Comparison of ENCODE assay signal across 21 cellular contexts in genomic region chr5:54537720-54538119, GRCh38. TPM values are rescaled to one million over a fixed set of nuclear protein-coding genes. Genes with fewer than 3 reads are reported as not detected.
DNase-seq lines count a peak whose midpoint lies in the region; ATAC-seq, FAIRE-seq and TF ChIP-seq lines count a peak whose summit lies in the region.
"Had no signal": no experiment of that assay in that cellular context is flagged by ENCODE, and none has a peak within 500 bp of the region (broad histone marks: within the 10 kb centered on the region; RNA-seq: fewer than 3 reads in every experiment).

No MANE protein-coding gene starts in this region.

- H3K27me3 ChIP-seq in skeletal muscle satellite cell (ENCODE audit: control insufficient read depth, insufficient read depth, low read length) = no peaks in the 10 kb centered on the region
- H3K27me3 ChIP-seq: adrenal gland, BE2C had no signal

- H3K36me3 ChIP-seq in skeletal muscle satellite cell (ENCODE audit: insufficient read depth, low read length) = no peaks in the 10 kb centered on the region
- H3K36me3 ChIP-seq: adrenal gland, BE2C had no signal

- peak overlapping the region; percentile 39 for H3K9ac ChIP-seq in skeletal muscle satellite cell (ENCODE audit: low read depth, low read length)

- peaks cover 0 to 4% (median 3%) of the 10 kb centered on the region in 3 donors for H3K27me3 Mint-ChIP-seq in CD14-positive monocyte (ENCODE audit: low read depth in 3 of 3)
- H3K27me3 Mint-ChIP-seq in activated B cell treated with CpG ODN at 0.5 μM for 24 hours = no peaks in the 10 kb centered on the region
- H3K27me3 Mint-ChIP-seq: activated CD8-positive, alpha-beta memory T cell treated with anti-CD3 and anti-CD28 coated beads, Interleukin-2, amount 10 ng/mL, durations not matched to agents 7 days and 5 days had no signal

- peaks cover 25 to 56% of the 10 kb centered on the region in 2 donors for H3K36me3 Mint-ChIP-seq in CD14-positive monocyte
- H3K36me3 Mint-ChIP-seq in activated B cell treated with CpG ODN at 0.5 μM for 24 hours (ENCODE audit: low read depth) = peaks cover 56% of the 10 kb centered on the region

- DNase-seq in CD14-positive monocyte (ENCODE audit: low spot score) (no peak), activated B cell treated with CpG ODN at 0.5 μM for 24 hours (no peak), fibroblast of peridontal ligament (ENCODE audit: extremely low read depth) (peak; percentile 46), GM12891 (ENCODE audit: insufficient read length, low spot score) (no peak), SHP77 treated with DMSO at 0.1 percent for 48 hours (lab: John Stamatoyannopoulos, UW) (no peak), SHP77 (lab: John Stamatoyannopoulos, UW) (no peak)
- DNase-seq: activated CD4-positive, alpha-beta T cell treated with anti-CD3 and anti-CD28 coated beads for 1 hour; activated CD8-positive, alpha-beta memory T cell treated with anti-CD3 and anti-CD28 coated beads, Interleukin-2, amount 10 ng/mL, durations not matched to agents 7 days and 5 days; adrenal gland; BE2C; cortex of kidney; MM.1S; NCI-H1694 treated with DMSO at 0.1 percent for 48 hours; NCI-H510A treated with DMSO at 0.1 percent for 48 hours; retina; stimulated activated CD4-positive, alpha-beta T cell treated with anti-CD3 and anti-CD28 coated beads, Interleukin-1b, Interleukin-23, amount 100 ng/mL, for 48 hours; T-helper 9 cell had no signal

- peaks cover 16% of the 10 kb centered on the region for H3K4me1 ChIP-seq in skeletal muscle satellite cell (ENCODE audit: control insufficient read depth, insufficient read depth, low read length)

- H3K9me3 ChIP-seq in skeletal muscle satellite cell (replicated peaks; ENCODE audit: low read length) = no peaks in the 10 kb centered on the region
- H3K9me3 ChIP-seq: adrenal gland, BE2C had no signal

- peak overlapping the region in 4 of 7 donors; percentile 30 to 76 (median 55) for H3K27ac Mint-ChIP-seq in CD14-positive monocyte
- peak overlapping the region; percentile 56 for H3K27ac Mint-ChIP-seq in activated B cell treated with CpG ODN at 0.5 μM for 24 hours
- H3K27ac Mint-ChIP-seq: activated CD8-positive, alpha-beta memory T cell treated with anti-CD3 and anti-CD28 coated beads, Interleukin-2, amount 10 ng/mL, durations not matched to agents 7 days and 5 days; activated T-helper 2 cell treated with anti-CD3 and anti-CD28 coated beads, Interferon-gamma antibody, Interleukin-2, Interleukin-4, amounts not matched to agents 10 μg/mL and 5 μg/mL and 100 μg/mL, durations not matched to agents 14 hours and 24 hours and 36 hours had no signal

- H3K9me3 Mint-ChIP-seq in CD14-positive monocyte = peaks cover 0 to 1% (median 0%) of the 10 kb centered on the region in 7 donors
- no peaks in the 10 kb centered on the region for H3K9me3 Mint-ChIP-seq in activated B cell treated with CpG ODN at 0.5 μM for 24 hours
- H3K9me3 Mint-ChIP-seq: activated T-helper 2 cell treated with anti-CD3 and anti-CD28 coated beads, Interferon-gamma antibody, Interleukin-2, Interleukin-4, amounts not matched to agents 10 μg/mL and 5 μg/mL and 100 μg/mL, durations not matched to agents 14 hours and 24 hours and 36 hours had no signal

- no peak for ATAC-seq in activated B cell treated with CpG ODN at 0.5 μM for 24 hours (ENCODE audit: low read depth)
- ATAC-seq: activated CD8-positive, alpha-beta memory T cell treated with anti-CD3 and anti-CD28 coated beads, Interleukin-2, amount 10 ng/mL, durations not matched to agents 7 days and 5 days had no signal

- CTCF ChIA-PET in activated B cell treated with CpG ODN at 0.5 μM for 24 hours (lab: Charles Lee) = interaction anchor here (0.6 to 1.6 kb wide), 3 partner anchors 20 to 307 kb away, joined by 3 to 6 read pairs (median 5); partner anchors contain the start of gene SNX18

- intact Hi-C loops in CD14-positive monocyte (cut with micrococcal nuclease) = no loop called here
- intact Hi-C loops in activated B cell treated with CpG ODN at 0.5 μM for 24 hours (cut with micrococcal nuclease) = no loop called here

- H3K4me3 ChIP-seq in skeletal muscle satellite cell (ENCODE audit: low read length) = no peak overlapping the region

- FAIRE-seq in GM12891 (lab: Jason Lieb, UNC) = no peak
- FAIRE-seq: D721Med, islet of Langerhans had no signal

- TF ChIP-seq CTCF in CD14-positive monocyte (IDR thresholded peaks at IDR 0.05) = no peak
- TF ChIP-seq CTCF in activated B cell treated with CpG ODN at 0.5 μM for 24 hours (IDR thresholded peaks at IDR 0.05) = no peak

- no peak for TF ChIP-seq POLR2A in GM12891 (IDR thresholded peaks at IDR 0.05; ENCODE audit: low read depth, low read length)

- peak overlapping the region; percentile 52 for H3K4me2 ChIP-seq in skeletal muscle satellite cell (ENCODE audit: low read length)

- H3K4me1 Mint-ChIP-seq in CD14-positive monocyte = peaks cover 68% of the 10 kb centered on the region
- peaks cover 67% of the 10 kb centered on the region for H3K4me1 Mint-ChIP-seq in activated B cell treated with CpG ODN at 0.5 μM for 24 hours

- no peak overlapping the region for H3K4me3 Mint-ChIP-seq in CD14-positive monocyte
- H3K4me3 Mint-ChIP-seq in activated B cell treated with CpG ODN at 0.5 μM for 24 hours = no peak overlapping the region
- H3K4me3 Mint-ChIP-seq: activated CD8-positive, alpha-beta memory T cell treated with anti-CD3 and anti-CD28 coated beads, Interleukin-2, amount 10 ng/mL, durations not matched to agents 7 days and 5 days had no signal

- POLR2A ChIA-PET in activated B cell treated with CpG ODN at 0.5 μM for 24 hours (lab: Charles Lee) = interaction anchor here (0.7 kb wide), 1 partner anchor 226 kb away, joined by 3 read pairs; no protein-coding TSS in a partner anchor

TF ChIP-seq in GM12891, 5 proteins besides CTCF, POLR2A, EP300 and RAD21:
- no peak for TF ChIP-seq TAF1 (IDR thresholded peaks at IDR 0.05; ENCODE audit: low read depth, low read length)
- TF ChIP-seq SPI1 (IDR thresholded peaks at IDR 0.05; ENCODE audit: low read depth, low read length) = no peak
- no peak for TF ChIP-seq POU2F2 (IDR thresholded peaks at IDR 0.05; ENCODE audit: low read depth, low read length)
- TF ChIP-seq PAX5 (IDR thresholded peaks at IDR 0.05; ENCODE audit: insufficient read depth, low read length, severe bottlenecking) = no peak
- TF ChIP-seq POLR2AphosphoS5 (IDR thresholded peaks at IDR 0.05; ENCODE audit: low read depth, low read length) = no peak

RNA-seq across cellular contexts. Expression of gene SNX18, which starts 20.2 kb away (rescaled TPM):
- polyA plus RNA-seq in CD14-positive monocyte = 10 to 100 TPM in 1 of 2 donors, 1 to 10 TPM in 1; 6.8 to 12.4 TPM
- total RNA-seq in activated B cell treated with CpG ODN at 0.5 μM for 24 hours = 59.2 and 63.4 TPM in 2 replicates
- total RNA-seq in skeletal muscle satellite cell (2012; rRNA removed) = 18.3 and 25.1 TPM in 2 replicates
- 0.33 TPM for polyA plus RNA-seq in GM12891 (2012; ENCODE audit: low read depth, missing spikeins)
